Comparison of ENCODE assay signal across 20 cellular contexts in the genomic region with DNA sequence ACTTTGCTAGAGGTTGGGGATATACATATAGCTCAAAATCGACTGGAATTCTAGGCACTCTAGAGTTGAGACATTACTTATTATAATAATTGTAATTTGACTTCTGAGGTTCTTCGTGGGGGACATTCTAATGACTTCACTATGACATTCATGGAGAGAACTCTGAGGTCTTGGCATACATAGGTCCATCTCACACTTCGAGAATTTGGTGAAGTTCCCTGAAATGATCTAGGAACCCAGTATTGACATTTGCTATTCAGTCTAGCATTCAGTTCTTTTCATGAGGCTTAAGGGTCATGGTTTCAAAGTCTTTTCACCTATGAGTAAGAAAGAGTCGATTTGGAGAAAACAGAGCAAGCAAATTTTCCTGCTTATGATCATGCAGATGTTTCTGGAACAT.
DNase-seq lines count a peak whose midpoint lies in the region; ATAC-seq, FAIRE-seq and TF ChIP-seq lines count a peak whose summit lies in the region.
"Had no signal": no experiment of that assay in that cellular context is flagged by ENCODE, and none has a peak within 500 bp of the region (broad histone marks: within the 10 kb centered on the region; RNA-seq: fewer than 3 reads in every experiment).

No MANE protein-coding gene starts in this region.

- H3K4me1 ChIP-seq in A549 (peaks cover 24% of the 10 kb centered on the region), astrocyte (ENCODE audit: insufficient read depth, low read length) (peaks cover 26% of the 10 kb centered on the region), foreskin keratinocyte (peaks cover 32% of the 10 kb centered on the region), body of pancreas (no peaks in the 10 kb centered on the region), adrenal gland (replicated peaks in 1 of 2) (no peaks in the 10 kb centered on the region)
- H3K4me1 ChIP-seq: HAP-1 had no signal

- no peak overlapping the region for H3K4me3 ChIP-seq in A549
- H3K4me3 ChIP-seq in astrocyte (ENCODE audit: insufficient read depth, low read depth, low read length): no peak overlapping the region
- no peak overlapping the region for H3K4me3 ChIP-seq in body of pancreas
- no peak overlapping the region for H3K4me3 ChIP-seq in adrenal gland
- H3K4me3 ChIP-seq: BLaER1 treated with 17β-estradiol and CSF1 and Interleukin-3, amounts not matched to agents 10 nM and 100 nM; HAP-1 had no signal

- TF ChIP-seq CTCF in A549 (IDR thresholded peaks at IDR 0.05) (no peak), astrocyte (IDR thresholded peaks at IDR 0.05; ENCODE audit: insufficient read depth, low read depth, low read length) (no peak), foreskin keratinocyte (conservative IDR thresholded peaks at IDR 0.05) (no peak), body of pancreas (IDR thresholded peaks at IDR 0.05) (no peak), adrenal gland (IDR thresholded peaks at IDR 0.05) (no peak)

- TF ChIP-seq EP300 in A549 (IDR thresholded peaks at IDR 0.05): no peak

- ATAC-seq in A549 (no peak), foreskin keratinocyte (no peak), body of pancreas (no peak), HG03280 (IDR thresholded peaks at IDR 0.05; ENCODE audit: unreplicated experiment) (no peak)
- ATAC-seq: CD8-positive, alpha-beta T cell had no signal

- H3K36me3 ChIP-seq in astrocyte (ENCODE audit: insufficient read depth, low read length) (no peaks in the 10 kb centered on the region), body of pancreas (replicated peaks in 1 of 2; ENCODE audit: insufficient read depth in 1 of 2, low read depth in 2 of 2) (no peaks in the 10 kb centered on the region), adrenal gland (replicated peaks in 1 of 2) (no peaks in the 10 kb centered on the region)
- H3K36me3 ChIP-seq: BLaER1 treated with 17β-estradiol and CSF1 and Interleukin-3, amounts not matched to agents 10 nM and 100 nM; HAP-1 had no signal

- H3K79me2 ChIP-seq in astrocyte (ENCODE audit: insufficient read depth, low read length): no peaks in the 10 kb centered on the region

- peaks cover 2% of the 10 kb centered on the region for H3K36me3 Mint-ChIP-seq in astrocyte (ENCODE audit: low read depth, unreplicated experiment)
- H3K36me3 Mint-ChIP-seq: CD8-positive, alpha-beta T cell had no signal

- H3K4me2 ChIP-seq in A549 (no peak overlapping the region), astrocyte (ENCODE audit: low read length) (no peak overlapping the region)
- H3K4me2 ChIP-seq: BLaER1 treated with 17β-estradiol and CSF1 and Interleukin-3, amounts not matched to agents 10 nM and 100 nM had no signal

- H2AFZ ChIP-seq in astrocyte (ENCODE audit: low read depth, low read length): no peak overlapping the region

- no peak for TF ChIP-seq RAD21 in A549 (conservative IDR thresholded peaks at IDR 0.05 in 1 of 2, IDR thresholded peaks at IDR 0.05 in 1 of 2)

- FAIRE-seq in A549 (lab: Jason Lieb, UNC): peak; percentile 61
- FAIRE-seq in astrocyte (lab: Jason Lieb, UNC): no peak
- FAIRE-seq: G401.6, GM12891, GM19239, HTR-8/SVneo had no signal

- H3K4me1 Mint-ChIP-seq in astrocyte (ENCODE audit: low read depth, unreplicated experiment): peaks cover 46% of the 10 kb centered on the region
- H3K4me1 Mint-ChIP-seq: B cell had no signal

- H3K27ac Mint-ChIP-seq in astrocyte (ENCODE audit: unreplicated experiment): peak overlapping the region; percentile 44
- H3K27ac Mint-ChIP-seq: B cell; CD8-positive, alpha-beta T cell had no signal

- POLR2A ChIA-PET in A549 (lab: Yijun Ruan, JAX): no interaction called here

- no peak overlapping the region for H3K4me3 Mint-ChIP-seq in astrocyte (ENCODE audit: unreplicated experiment)
- H3K4me3 Mint-ChIP-seq: B cell; CD8-positive, alpha-beta T cell had no signal

- no peak overlapping the region for H3K27ac ChIP-seq in A549
- peak overlapping the region; percentile 88 for H3K27ac ChIP-seq in astrocyte (ENCODE audit: low read depth, low read length)
- peak overlapping the region; percentile 96 for H3K27ac ChIP-seq in foreskin keratinocyte
- no peak overlapping the region for H3K27ac ChIP-seq in body of pancreas
- no peak overlapping the region for H3K27ac ChIP-seq in adrenal gland
- H3K27ac ChIP-seq: BLaER1 treated with 17β-estradiol and CSF1 and Interleukin-3, amounts not matched to agents 10 nM and 100 nM had no signal

- 46% methylated on average over 4 of the region's 4 CpGs for WGBS in A549 (ENCODE audit: missing lambda C conversion rate)
- 75 to 79% methylated on average over 4 of the region's 4 CpGs for WGBS in body of pancreas, 2 donors
- WGBS in adrenal gland, 4 donors: 69 to 76% (median 74%) methylated on average over 4 of the region's 4 CpGs

- DNase-seq in A549 (ENCODE audit: low read depth in 1 of 2, low spot score in 1 of 2) (no peak), M059J (ENCODE audit: low read depth) (peak; percentile 65), astrocyte (ENCODE audit: low read depth) (peak; percentile 42), foreskin keratinocyte (no peak), body of pancreas (no peak), adrenal gland (no peak)
- DNase-seq in activated CD4-positive, alpha-beta T cell treated with anti-CD3 and anti-CD28 coated beads for 4 hours: no peak
- DNase-seq: 8988T; Calu3; CD8-positive, alpha-beta T cell; DMS79 treated with DMSO at 0.1 percent for 48 hours; IMR-90 had no signal

- H3K9me3 Mint-ChIP-seq in astrocyte (ENCODE audit: unreplicated experiment): no peaks in the 10 kb centered on the region

- intact Hi-C loops in body of pancreas (cut with DNase I): no loop called here
- intact Hi-C loops in adrenal gland (cut with DNase I): no loop called here

- H3K9me3 ChIP-seq in A549: no peaks in the 10 kb centered on the region
- no peaks in the 10 kb centered on the region for H3K9me3 ChIP-seq in astrocyte (ENCODE audit: insufficient read depth, low read depth, low read length)
- H3K9me3 ChIP-seq in body of pancreas: no peaks in the 10 kb centered on the region
- no peaks in the 10 kb centered on the region for H3K9me3 ChIP-seq in adrenal gland (replicated peaks in 1 of 3)
- H3K9me3 ChIP-seq: BLaER1 treated with 17β-estradiol and CSF1 and Interleukin-3, amounts not matched to agents 10 nM and 100 nM; HAP-1 had no signal

- no peaks in the 10 kb centered on the region for H3K27me3 ChIP-seq in astrocyte (ENCODE audit: insufficient read depth, low read length)
- no peaks in the 10 kb centered on the region for H3K27me3 ChIP-seq in foreskin keratinocyte
- no peaks in the 10 kb centered on the region for H3K27me3 ChIP-seq in body of pancreas
- no peaks in the 10 kb centered on the region for H3K27me3 ChIP-seq in adrenal gland
- H3K27me3 ChIP-seq: BLaER1 treated with 17β-estradiol and CSF1 and Interleukin-3, amounts not matched to agents 10 nM and 100 nM had no signal

- TF ChIP-seq POLR2A in A549 (IDR thresholded peaks at IDR 0.05; ENCODE audit: low read length): no peak
- no peak for TF ChIP-seq POLR2A in body of pancreas (IDR thresholded peaks at IDR 0.05)
- TF ChIP-seq POLR2A in adrenal gland (IDR thresholded peaks at IDR 0.05): no peak

- no peaks in the 10 kb centered on the region for H4K20me1 ChIP-seq in astrocyte (ENCODE audit: insufficient read depth, low read length)
- H4K20me1 ChIP-seq: BLaER1 treated with 17β-estradiol and CSF1 and Interleukin-3, amounts not matched to agents 10 nM and 100 nM had no signal

- CTCF ChIA-PET in A549 (lab: Yijun Ruan, JAX): interaction anchor here (1.2 kb wide), 1 partner anchor 85 kb away, joined by 3 read pairs; no protein-coding TSS in a partner anchor

- H3K9ac ChIP-seq in astrocyte (ENCODE audit: low read length): no peak overlapping the region
- H3K9ac ChIP-seq: BLaER1 treated with 17β-estradiol and CSF1 and Interleukin-3, amounts not matched to agents 10 nM and 100 nM had no signal

- H3K27me3 Mint-ChIP-seq in astrocyte (ENCODE audit: low read depth, unreplicated experiment): no peaks in the 10 kb centered on the region
- H3K27me3 Mint-ChIP-seq: B cell had no signal

TF ChIP-seq in A549, 52 proteins besides CTCF, POLR2A, EP300 and RAD21:
- TF ChIP-seq ZSCAN20 (CRISPR knock-in tag; IDR thresholded peaks at IDR 0.05) (no peak), HOXB5 (CRISPR knock-in tag; IDR thresholded peaks at IDR 0.05) (no peak), HOXA7 (CRISPR knock-in tag; IDR thresholded peaks at IDR 0.05) (no peak), HOXB13 (CRISPR knock-in tag; IDR thresholded peaks at IDR 0.05; ENCODE audit: low read depth) (no peak), ESRRA (IDR thresholded peaks at IDR 0.05; ENCODE audit: borderline replicate concordance, low read length) (no peak), PHF8 (IDR thresholded peaks at IDR 0.05; ENCODE audit: borderline replicate concordance, low read depth) (no peak), KDM1A (IDR thresholded peaks at IDR 0.05; ENCODE audit: low read depth) (no peak), RCOR1 (IDR thresholded peaks at IDR 0.05; ENCODE audit: low read depth, low read length) (no peak), NR3C1 (IDR thresholded peaks at IDR 0.05) (no peak), NPAS2 (CRISPR knock-in tag; IDR thresholded peaks at IDR 0.05; ENCODE audit: borderline replicate concordance) (no peak)
- TF ChIP-seq, protein P1, sequence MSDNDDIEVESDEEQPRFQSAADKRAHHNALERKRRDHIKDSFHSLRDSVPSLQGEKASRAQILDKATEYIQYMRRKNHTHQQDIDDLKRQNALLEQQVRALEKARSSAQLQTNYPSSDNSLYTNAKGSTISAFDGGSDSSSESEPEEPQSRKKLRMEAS (IDR thresholded peaks at IDR 0.05): no peak

Comparison
In these comparisons a context has a peak if more than half of its experiments do, and no peak if none do; other contexts are left out.
1. DNase-seq: peak in M059J (single experiment) and astrocyte (single experiment); none in A549 (0 of 2), foreskin keratinocyte (0 of 2), body of pancreas (0 of 4), activated CD4-positive, alpha-beta T cell treated with anti-CD3 and anti-CD28 coated beads for 4 hours (0 of 2) and adrenal gland (0 of 7).
2. H3K27ac ChIP-seq: peak in astrocyte (single experiment) and foreskin keratinocyte (single experiment); none in A549 (0 of 2), body of pancreas (0 of 4) and adrenal gland (0 of 5).